ENCODE assay signal across 33 cellular contexts in genomic region chr10:99582255-99582770, GRCh38. TPM values are rescaled to one million over a fixed set of nuclear protein-coding genes. Genes with fewer than 3 reads are reported as not detected.
"Had no signal": no experiment of that assay in that cellular context is flagged by ENCODE, and none has a peak within 500 bp of the region (broad histone marks: within the 10 kb centered on the region; RNA-seq: fewer than 3 reads in every experiment).

No MANE protein-coding gene starts in this region.

- H3K27ac Mint-ChIP-seq: effector memory CD8-positive, alpha-beta T cell; naive thymus-derived CD4-positive, alpha-beta T cell; nephron; neural progenitor cell; stimulated activated naive CD8-positive, alpha-beta T cell treated with anti-CD3 and anti-CD28 coated beads, Interleukin-15, amount 100 ng/mL, for 72 hours had no signal

- ATAC-seq: effector memory CD8-positive, alpha-beta T cell; gastroesophageal sphincter; heart right ventricle; left cardiac atrium; left lung; naive thymus-derived CD4-positive, alpha-beta T cell; sciatic nerve; stimulated activated naive CD8-positive, alpha-beta T cell treated with anti-CD3 and anti-CD28 coated beads, Interleukin-15, amount 100 ng/mL, for 72 hours; upper lobe of right lung had no signal

- H3K4me2 ChIP-seq: neural progenitor cell, smooth muscle cell had no signal

- H3K9me3 ChIP-seq: gastroesophageal sphincter, heart right ventricle, left lung, prostate gland, right atrium auricular region, suprapubic skin, transverse colon, upper lobe of right lung, uterus had no signal

- DNase-seq: dermis blood vessel endothelial cell; effector memory CD8-positive, alpha-beta T cell; foreskin fibroblast; glutamatergic neuron; heart right ventricle; hippocampal formation; left cardiac atrium; left lung; mesendoderm; midbrain; naive thymus-derived CD4-positive, alpha-beta T cell; stimulated activated CD4-positive, alpha-beta T cell treated with anti-CD3 and anti-CD28 coated beads, Interleukin-12 subunit alpha, Interleukin-12 subunit beta, amount 100 ng/mL, for 4 hours; stimulated activated CD4-positive, alpha-beta T cell treated with anti-CD3 and anti-CD28 coated beads, Interleukin-1b, Interleukin-23, amount 100 ng/mL, for 48 hours; stimulated activated CD4-positive, alpha-beta T cell treated with anti-CD3 and anti-CD28 coated beads, Interleukin-4, amount 100 ng/mL, for 1 hour; stimulated activated CD8-positive, alpha-beta memory T cell treated with anti-CD3 and anti-CD28 coated beads, Interleukin-4, amount 100 ng/mL, for 48 hours; stimulated activated naive CD4-positive, alpha-beta T cell; stimulated activated naive CD8-positive, alpha-beta T cell treated with anti-CD3 and anti-CD28 coated beads, Interleukin-15, amount 100 ng/mL, for 72 hours; transverse colon; upper lobe of right lung; uterus had no signal

- H3K4me3 Mint-ChIP-seq: effector memory CD8-positive, alpha-beta T cell; naive thymus-derived CD4-positive, alpha-beta T cell; nephron; neural progenitor cell; stimulated activated naive CD8-positive, alpha-beta T cell treated with anti-CD3 and anti-CD28 coated beads, Interleukin-15, amount 100 ng/mL, for 72 hours had no signal

- H2AFZ ChIP-seq: neural progenitor cell had no signal

- H3K36me3 Mint-ChIP-seq: naive thymus-derived CD4-positive, alpha-beta T cell; neural progenitor cell had no signal

- H3K27me3 ChIP-seq: neural progenitor cell, right atrium auricular region, transverse colon, uterus had no signal

- H3K36me3 ChIP-seq: gastroesophageal sphincter, heart right ventricle, left lung, neural progenitor cell, prostate gland, right atrium auricular region, suprapubic skin, transverse colon, upper lobe of right lung, uterus had no signal

- H3K27ac ChIP-seq: coronary artery, gastroesophageal sphincter, heart right ventricle, left lung, neural progenitor cell, prostate gland, right atrium auricular region, suprapubic skin, transverse colon, upper lobe of right lung, uterus had no signal

- H3K4me3 ChIP-seq: coronary artery, gastroesophageal sphincter, heart right ventricle, left lung, neural progenitor cell, prostate gland, right atrium auricular region, smooth muscle cell, suprapubic skin, transverse colon, upper lobe of right lung, uterus had no signal

- H3K9me3 Mint-ChIP-seq: effector memory CD8-positive, alpha-beta T cell; naive thymus-derived CD4-positive, alpha-beta T cell; nephron; neural progenitor cell; stimulated activated naive CD8-positive, alpha-beta T cell treated with anti-CD3 and anti-CD28 coated beads, Interleukin-15, amount 100 ng/mL, for 72 hours had no signal

- H3K4me1 Mint-ChIP-seq: nephron; stimulated activated naive CD8-positive, alpha-beta T cell treated with anti-CD3 and anti-CD28 coated beads, Interleukin-15, amount 100 ng/mL, for 72 hours had no signal

- H3K4me1 ChIP-seq: gastroesophageal sphincter, heart right ventricle, left lung, neural progenitor cell, prostate gland, right atrium auricular region, suprapubic skin, transverse colon, upper lobe of right lung, uterus had no signal

RNA-seq across cellular contexts. Expression of gene NKX2-3, which starts 49.6 kb away (rescaled TPM):
- total RNA-seq: dermis blood vessel endothelial cell; heart right ventricle; kidney epithelial cell; left cardiac atrium; left lung; lower leg skin; lung microvascular endothelial cell; naive thymus-derived CD4-positive, alpha-beta T cell; osteocyte; prostate gland; right atrium auricular region; sciatic nerve; smooth muscle cell; suprapubic skin; uterus had no signal
- polyA plus RNA-seq: heart right ventricle; naive thymus-derived CD4-positive, alpha-beta T cell; smooth muscle cell had no signal
